ENCODE assay signal across 1 cellular context in genomic region chr17:58665946-58666857, GRCh38.
A peak's percentile ranks its signal among the peaks of the same experiment; 100 is the strongest.
TF ChIP-seq lines count a peak whose summit lies in the region.

No MANE protein-coding gene starts in this region.

TF ChIP-seq in K562, 482 proteins besides CTCF, POLR2A, EP300 and RAD21 (continued from another document and continues in another):
- TF ChIP-seq ZNF518B (CRISPR knock-in tag; IDR thresholded peaks at IDR 0.05) (no peak), MAFF (IDR thresholded peaks at IDR 0.05; ENCODE audit: low read length) (no peak), ILK (tag; IDR thresholded peaks at IDR 0.05; ENCODE audit: borderline replicate concordance, low read depth) (no peak), ZNF316 (IDR thresholded peaks at IDR 0.05) (peak; percentile 87), HNRNPUL1 (IDR thresholded peaks at IDR 0.05; ENCODE audit: low read length) (peak; percentile 90), SMAD3 (CRISPR knock-in tag; conservative IDR thresholded peaks at IDR 0.05) (no peak), ZNF347 (CRISPR knock-in tag; IDR thresholded peaks at IDR 0.05; ENCODE audit: low read depth) (no peak), BCOR (IDR thresholded peaks at IDR 0.05) (no peak), TBL1XR1 (IDR thresholded peaks at IDR 0.05; ENCODE audit: low read length in 2 of 2) (peak in 1 of 2 experiments; percentile 8; a peak in 1 of 4 replicates), ATF2 (CRISPR knock-in tag; IDR thresholded peaks at IDR 0.05) (no peak), ETS1 (conservative IDR thresholded peaks at IDR 0.05; ENCODE audit: control insufficient read depth, low read depth, low read length) (0 out of 2 replicates have a peak, but pooled peaks have one; percentile 49), HLTF (IDR thresholded peaks at IDR 0.05) (no peak), TAF9B (IDR thresholded peaks at IDR 0.05; ENCODE audit: partially characterized antibody) (peak; percentile 59), RBM17 (IDR thresholded peaks at IDR 0.05; ENCODE audit: borderline replicate concordance, low read depth, low read length) (no peak), U2AF2 (optimal IDR thresholded peaks at IDR 0.05; ENCODE audit: low read depth, low read length) (no peak), CUX1 (CRISPR knock-in tag; IDR thresholded peaks at IDR 0.05) (no peak), ELF1 (tag; IDR thresholded peaks at IDR 0.05) (peak; percentile 10; the same call in 1 of the 2 replicates), MIER1 (IDR thresholded peaks at IDR 0.05; ENCODE audit: low read depth) (no peak), BCLAF1 (IDR thresholded peaks at IDR 0.05; ENCODE audit: borderline replicate concordance in 1 of 2, control insufficient read depth in 1 of 2, low read depth in 2 of 2, low read length in 1 of 2) (peak in 1 of 2 experiments; percentile 98; a peak in 2 of 4 replicates), HMBOX1 (IDR thresholded peaks at IDR 0.05) (peak; percentile 86), ZNF780A (CRISPR knock-in tag; IDR thresholded peaks at IDR 0.05) (no peak), ZNF311 (CRISPR knock-in tag; IDR thresholded peaks at IDR 0.05) (no peak), ATF3 (IDR thresholded peaks at IDR 0.05) (no peak), ATF3 (CRISPR knock-in tag; conservative IDR thresholded peaks at IDR 0.05) (no peak), DIDO1 (tag; IDR thresholded peaks at IDR 0.05; ENCODE audit: low read depth) (no peak), ID3 (CRISPR knock-in tag; IDR thresholded peaks at IDR 0.05) (no peak), ID3 (tag; IDR thresholded peaks at IDR 0.05) (no peak), ZHX1 (conservative IDR thresholded peaks at IDR 0.05; ENCODE audit: low read length) (peak; percentile 83; the same call in 1 of the 2 replicates), RNF219 (CRISPR knock-in tag; IDR thresholded peaks at IDR 0.05) (no peak), ZSCAN32 (CRISPR knock-in tag; IDR thresholded peaks at IDR 0.05) (no peak), MBD1 (CRISPR knock-in tag; IDR thresholded peaks at IDR 0.05) (0 out of 2 replicates have a peak, but pooled peaks have one; percentile 19)
